ENCODE assay signal across 25 cellular contexts in the genomic region with DNA sequence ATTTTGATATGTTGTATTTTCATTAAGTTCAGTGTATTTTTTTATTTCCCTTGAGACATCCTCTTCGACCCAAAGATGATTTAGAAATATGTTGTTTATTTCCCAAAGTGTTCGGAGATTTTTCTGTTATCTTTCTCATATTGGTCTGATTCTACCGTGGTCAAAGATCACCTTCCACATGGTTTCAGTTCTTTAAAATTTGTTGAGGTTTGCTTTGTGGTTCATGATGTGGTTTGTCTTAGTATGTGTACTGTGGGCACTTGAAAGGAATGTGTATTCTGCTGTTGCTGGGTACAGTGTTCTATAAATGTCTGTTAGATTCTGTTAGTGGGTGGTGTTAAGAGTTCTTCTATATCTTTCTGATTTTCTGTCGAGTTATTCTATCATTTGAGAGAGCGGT.
DNase-seq lines count a peak whose midpoint lies in the region; ATAC-seq and TF ChIP-seq lines count a peak whose summit lies in the region.
"Had no signal": no experiment of that assay in that cellular context is flagged by ENCODE, and none has a peak within 500 bp of the region (broad histone marks: within the 10 kb centered on the region; RNA-seq: fewer than 3 reads in every experiment).

No MANE protein-coding gene starts in this region.

- no peak overlapping the region for H3K4me3 Mint-ChIP-seq in activated naive CD8-positive, alpha-beta T cell treated with anti-CD3 and anti-CD28 coated beads for 36 hours
- no peak overlapping the region for H3K4me3 Mint-ChIP-seq in activated naive CD8-positive, alpha-beta T cell treated with anti-CD3 and anti-CD28 coated beads, Interleukin-2, amount 50 U/mL, for 24 hours
- H3K4me3 Mint-ChIP-seq: activated CD4-positive, alpha-beta memory T cell treated with anti-CD3 and anti-CD28 coated beads, Interleukin-2, amount 10 ng/mL, durations not matched to agents 7 days and 5 days; CD4-positive, alpha-beta T cell; effector memory CD8-positive, alpha-beta T cell; T-helper 1 cell treated with Interleukin-12 subunit alpha and Interleukin-12 subunit beta and Interleukin-4 antibody, amounts not matched to agents 30 μg/mL and 1 μg/mL, for 36 hours had no signal

- POLR2A ChIA-PET in A673 (lab: Charles Lee; ENCODE audit: low non-redundant PET) = no interaction called here

- H3K4me3 ChIP-seq in A673 (ENCODE audit: low read depth, low read length, poor library complexity, severe bottlenecking) = no peak overlapping the region
- H3K4me3 ChIP-seq: ascending aorta, SK-N-MC had no signal

- no peaks in the 10 kb centered on the region for H3K9me3 ChIP-seq in A673 (ENCODE audit: low read depth, low read length, poor library complexity, severe bottlenecking)
- H3K9me3 ChIP-seq: ascending aorta had no signal

- ATAC-seq in activated naive CD8-positive, alpha-beta T cell treated with anti-CD3 and anti-CD28 coated beads, Interleukin-2, amount 50 U/mL, for 24 hours = no peak
- ATAC-seq in HG03060 (IDR thresholded peaks at IDR 0.05; ENCODE audit: low read depth, unreplicated experiment) (peak; percentile 30), GM19455 (IDR thresholded peaks at IDR 0.05; ENCODE audit: unreplicated experiment) (no peak)
- ATAC-seq: activated naive CD4-positive, alpha-beta T cell treated with anti-CD3 and anti-CD28 coated beads, Interleukin-2, amount 50 U/mL, for 72 hours; effector memory CD8-positive, alpha-beta T cell; sciatic nerve had no signal

- no peaks in the 10 kb centered on the region for H3K4me1 ChIP-seq in A673 (ENCODE audit: insufficient read depth, low read length, poor library complexity, severe bottlenecking)
- H3K4me1 ChIP-seq: ascending aorta had no signal

- no peaks in the 10 kb centered on the region for H3K4me1 Mint-ChIP-seq in activated naive CD8-positive, alpha-beta T cell treated with anti-CD3 and anti-CD28 coated beads for 36 hours
- no peaks in the 10 kb centered on the region for H3K4me1 Mint-ChIP-seq in activated naive CD8-positive, alpha-beta T cell treated with anti-CD3 and anti-CD28 coated beads, Interleukin-2, amount 50 U/mL, for 24 hours
- H3K4me1 Mint-ChIP-seq: activated CD4-positive, alpha-beta memory T cell treated with anti-CD3 and anti-CD28 coated beads, Interleukin-2, amount 10 ng/mL, durations not matched to agents 7 days and 5 days had no signal

- intact Hi-C loops in A673 (cut with micrococcal nuclease; ENCODE audit: unreplicated experiment) = no loop called here

- H3K27ac ChIP-seq in A673 (ENCODE audit: low read depth, low read length, poor library complexity, severe bottlenecking) = no peak overlapping the region
- H3K27ac ChIP-seq: ascending aorta, SK-N-MC had no signal

- CTCF ChIA-PET in A673 (lab: Charles Lee) = no interaction called here

- DNase-seq in activated naive CD8-positive, alpha-beta T cell treated with anti-CD3 and anti-CD28 coated beads for 36 hours = no peak
- DNase-seq in activated naive CD8-positive, alpha-beta T cell treated with anti-CD3 and anti-CD28 coated beads, Interleukin-2, amount 50 U/mL, for 24 hours = no peak
- DNase-seq in NOMO-1 treated with DMSO at 0.1 percent for 48 hours (lab: John Stamatoyannopoulos, UW; ENCODE audit: unreplicated experiment) (peak; percentile 71), A673 (ENCODE audit: low spot score) (no peak), NCI-H1105 treated with DMSO at 0.1 percent for 48 hours (lab: John Stamatoyannopoulos, UW) (no peak)
- DNase-seq in stimulated activated CD4-positive, alpha-beta T cell treated with anti-CD3 and anti-CD28 coated beads, Interleukin-4, amount 100 ng/mL, for 1 hour = no peak
- DNase-seq: 8988T; activated CD4-positive, alpha-beta memory T cell treated with anti-CD3 and anti-CD28 coated beads, Interleukin-2, amount 10 ng/mL, durations not matched to agents 7 days and 5 days; activated CD4-positive, alpha-beta T cell treated with anti-CD3 and anti-CD28 coated beads for 1 hour; CD4-positive, alpha-beta T cell; cortex of kidney; effector memory CD8-positive, alpha-beta T cell; IMR-90; islet precursor cell; NCI-H146; NCI-H510A; stimulated activated naive CD4-positive, alpha-beta T cell treated with Interleukin-2 at 50 U/mL for 16 hours had no signal

- no TSS peak for BruUV-seq in A673 (replicated peaks; lab: Mats Ljungman, UMichigan)

- H3K27me3 ChIP-seq in A673 (replicated peaks; ENCODE audit: insufficient read depth, low read depth, low read length, poor library complexity) = no peaks in the 10 kb centered on the region
- H3K27me3 ChIP-seq: ascending aorta had no signal

- H3K9me3 Mint-ChIP-seq in activated naive CD8-positive, alpha-beta T cell treated with anti-CD3 and anti-CD28 coated beads for 36 hours = no peaks in the 10 kb centered on the region
- no peaks in the 10 kb centered on the region for H3K9me3 Mint-ChIP-seq in activated naive CD8-positive, alpha-beta T cell treated with anti-CD3 and anti-CD28 coated beads, Interleukin-2, amount 50 U/mL, for 24 hours
- H3K9me3 Mint-ChIP-seq: activated CD4-positive, alpha-beta memory T cell treated with anti-CD3 and anti-CD28 coated beads, Interleukin-2, amount 10 ng/mL, durations not matched to agents 7 days and 5 days; CD4-positive, alpha-beta T cell; effector memory CD8-positive, alpha-beta T cell; T-helper 1 cell treated with Interleukin-12 subunit alpha and Interleukin-12 subunit beta and Interleukin-4 antibody, amounts not matched to agents 30 μg/mL and 1 μg/mL, for 36 hours had no signal

- no peak for TF ChIP-seq CTCF in A673 (conservative IDR thresholded peaks at IDR 0.05; ENCODE audit: low read depth, low read length)

- peaks cover 10% of the 10 kb centered on the region for H3K27me3 Mint-ChIP-seq in activated naive CD8-positive, alpha-beta T cell treated with anti-CD3 and anti-CD28 coated beads for 36 hours
- no peaks in the 10 kb centered on the region for H3K27me3 Mint-ChIP-seq in activated naive CD8-positive, alpha-beta T cell treated with anti-CD3 and anti-CD28 coated beads, Interleukin-2, amount 50 U/mL, for 24 hours
- H3K27me3 Mint-ChIP-seq: activated CD4-positive, alpha-beta memory T cell treated with anti-CD3 and anti-CD28 coated beads, Interleukin-2, amount 10 ng/mL, durations not matched to agents 7 days and 5 days; CD4-positive, alpha-beta T cell; progenitor cell of endocrine pancreas had no signal

- H3K27ac Mint-ChIP-seq in activated naive CD8-positive, alpha-beta T cell treated with anti-CD3 and anti-CD28 coated beads for 36 hours = peak overlapping the region; percentile 5
- H3K27ac Mint-ChIP-seq in activated naive CD8-positive, alpha-beta T cell treated with anti-CD3 and anti-CD28 coated beads, Interleukin-2, amount 50 U/mL, for 24 hours = no peak overlapping the region
- H3K27ac Mint-ChIP-seq: activated CD4-positive, alpha-beta memory T cell treated with anti-CD3 and anti-CD28 coated beads, Interleukin-2, amount 10 ng/mL, durations not matched to agents 7 days and 5 days; activated naive CD4-positive, alpha-beta T cell treated with anti-CD3 and anti-CD28 coated beads, Interleukin-2, amount 50 U/mL, for 72 hours; CD4-positive, alpha-beta T cell; effector memory CD8-positive, alpha-beta T cell; progenitor cell of endocrine pancreas; T-helper 1 cell treated with Interleukin-12 subunit alpha and Interleukin-12 subunit beta and Interleukin-4 antibody, amounts not matched to agents 30 μg/mL and 1 μg/mL, for 36 hours had no signal

- no peaks in the 10 kb centered on the region for H3K36me3 Mint-ChIP-seq in activated naive CD8-positive, alpha-beta T cell treated with anti-CD3 and anti-CD28 coated beads for 36 hours
- H3K36me3 Mint-ChIP-seq in activated naive CD8-positive, alpha-beta T cell treated with anti-CD3 and anti-CD28 coated beads, Interleukin-2, amount 50 U/mL, for 24 hours (ENCODE audit: low read depth) = no peaks in the 10 kb centered on the region
- H3K36me3 Mint-ChIP-seq: activated naive CD4-positive, alpha-beta T cell treated with anti-CD3 and anti-CD28 coated beads, Interleukin-2, amount 50 U/mL, for 72 hours had no signal

- H3K36me3 ChIP-seq in A673 (ENCODE audit: insufficient read depth, low read length, poor library complexity, severe bottlenecking) = no peaks in the 10 kb centered on the region
- H3K36me3 ChIP-seq: ascending aorta had no signal
